ENCODE assay signal across 15 cellular contexts in the genomic region with DNA sequence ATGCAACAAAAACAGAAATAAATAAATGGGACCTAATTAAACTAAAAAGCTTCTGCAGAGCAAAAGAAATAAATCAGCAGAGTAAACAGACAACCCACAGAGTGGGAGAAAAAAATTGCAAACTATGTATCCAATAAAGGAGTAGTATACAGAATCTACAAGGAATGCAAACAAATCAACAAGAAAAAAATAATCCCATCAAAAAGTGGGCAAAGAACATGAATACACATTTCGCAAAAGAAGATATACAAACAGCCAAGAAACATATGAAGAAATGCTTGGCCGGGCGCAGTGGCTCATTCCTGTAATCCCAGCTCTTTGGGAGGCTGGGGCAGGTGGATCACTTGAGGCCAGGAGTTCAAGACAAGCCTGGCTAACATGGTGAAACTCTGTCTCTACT. TPM values are rescaled to one million over a fixed set of nuclear protein-coding genes. Genes with fewer than 3 reads are reported as not detected.
"Had no signal": no experiment of that assay in that cellular context is flagged by ENCODE, and none has a peak within 500 bp of the region (broad histone marks: within the 10 kb centered on the region; RNA-seq: fewer than 3 reads in every experiment).

No MANE protein-coding gene starts in this region.

RNA-seq across cellular contexts. Expression of a gene that starts 10.0 kb away (rescaled TPM):
- total RNA-seq: activated B cell treated with CpG ODN at 0.5 μM for 24 hours; activated CD4-positive, alpha-beta memory T cell treated with anti-CD3 and anti-CD28 coated beads for 36 hours; activated CD4-positive, alpha-beta memory T cell treated with anti-CD3 and anti-CD28 coated beads, Interleukin-2, amount 10 ng/mL, durations not matched to agents 7 days and 5 days; activated CD4-positive, alpha-beta T cell treated with anti-CD3 and anti-CD28 coated beads for 36 hours; activated CD4-positive, alpha-beta T cell treated with anti-CD3 and anti-CD28 coated beads, Interleukin-2, amount 10 ng/mL, durations not matched to agents 24 days and 14 days; activated CD4-positive, alpha-beta T cell treated with anti-CD3 and anti-CD28 coated beads, Interleukin-2, amount 10 ng/mL, durations not matched to agents 7 days and 5 days; activated CD8-positive, alpha-beta memory T cell treated with anti-CD3 and anti-CD28 coated beads for 36 hours; activated CD8-positive, alpha-beta memory T cell treated with anti-CD3 and anti-CD28 coated beads, Interleukin-2, amount 10 ng/mL, durations not matched to agents 7 days and 5 days; activated CD8-positive, alpha-beta T cell treated with anti-CD3 and anti-CD28 coated beads for 36 hours; activated CD8-positive, alpha-beta T cell treated with anti-CD3 and anti-CD28 coated beads, Interleukin-2, amount 10 ng/mL, durations not matched to agents 7 days and 5 days; T-cell; T-helper 1 cell treated with Interleukin-12 subunit alpha and Interleukin-12 subunit beta and Interleukin-4 antibody, amounts not matched to agents 30 ng/mL and 1 ng/mL, for 36 hours; T-helper 17 cell; T-helper 2 cell treated with Interferon-gamma antibody and Interleukin-4, amounts not matched to agents 100 ng/mL and 5 ng/mL, for 36 hours; WTC11 had no signal

RNA-seq across cellular contexts. Expression of a gene that starts 26.8 kb away (rescaled TPM):
- total RNA-seq: activated B cell treated with CpG ODN at 0.5 μM for 24 hours; activated CD4-positive, alpha-beta memory T cell treated with anti-CD3 and anti-CD28 coated beads for 36 hours; activated CD4-positive, alpha-beta T cell treated with anti-CD3 and anti-CD28 coated beads for 36 hours; activated CD4-positive, alpha-beta T cell treated with anti-CD3 and anti-CD28 coated beads, Interleukin-2, amount 10 ng/mL, durations not matched to agents 24 days and 14 days; activated CD8-positive, alpha-beta T cell treated with anti-CD3 and anti-CD28 coated beads for 36 hours; activated CD8-positive, alpha-beta T cell treated with anti-CD3 and anti-CD28 coated beads, Interleukin-2, amount 10 ng/mL, durations not matched to agents 7 days and 5 days; T-cell; T-helper 17 cell; T-helper 2 cell treated with Interferon-gamma antibody and Interleukin-4, amounts not matched to agents 100 ng/mL and 5 ng/mL, for 36 hours had no signal
